ENCODE assay signal across 21 cellular contexts in the genomic region with DNA sequence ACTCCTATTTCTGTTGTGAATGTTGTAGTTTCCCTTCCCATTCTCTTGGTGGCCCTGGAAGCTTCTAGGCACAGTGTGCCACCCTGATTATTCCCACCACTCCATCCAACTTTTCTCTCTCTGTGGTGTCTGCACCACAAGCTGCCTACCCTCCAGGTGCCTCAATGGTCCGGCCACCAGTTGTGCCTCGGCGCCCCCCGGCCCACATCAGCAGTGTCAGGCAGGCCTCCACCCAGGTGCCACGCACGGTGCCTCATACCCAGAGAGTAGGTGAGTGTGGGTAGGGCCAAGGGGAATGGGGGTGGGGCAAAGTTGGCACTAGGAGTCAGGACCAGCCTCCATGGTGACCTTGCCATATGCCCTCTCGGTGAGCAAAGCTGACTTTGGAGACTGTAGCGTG. TPM values are rescaled to one million over a fixed set of nuclear protein-coding genes. Genes with fewer than 3 reads are reported as not detected.
A peak's percentile ranks its signal among the peaks of the same experiment; 100 is the strongest.
DNase-seq lines count a peak whose midpoint lies in the region; ATAC-seq, FAIRE-seq and TF ChIP-seq lines count a peak whose summit lies in the region.
"Had no signal": no experiment of that assay in that cellular context is flagged by ENCODE, and none has a peak within 500 bp of the region (broad histone marks: within the 10 kb centered on the region; RNA-seq: fewer than 3 reads in every experiment).

No MANE protein-coding gene starts in this region.

- H3K14ac ChIP-seq in IMR-90 (replicated peaks; ENCODE audit: low read depth, low read length) = no peak overlapping the region

- no peak overlapping the region for H2AK5ac ChIP-seq in IMR-90 (ENCODE audit: low read depth, low read length)

- H4K5ac ChIP-seq in IMR-90 (ENCODE audit: low read depth, low read length) = no peak overlapping the region

- intact Hi-C loops in IMR-90 (cut with micrococcal nuclease) = no loop called here

- H3K27me3 Mint-ChIP-seq in nephron progenitor cell (ENCODE audit: low read depth, poor library complexity) = no peaks in the 10 kb centered on the region
- H3K27me3 Mint-ChIP-seq: B cell; CD4-positive, CD25-positive, alpha-beta regulatory T cell had no signal

- H3K79me1 ChIP-seq in IMR-90 (ENCODE audit: low read depth in 1 of 2, low read length in 2 of 2) = no peaks in the 10 kb centered on the region

- dilution Hi-C loops in IMR-90 (cut with HindIII; ENCODE audit: low sequenced_read_pairs, unreplicated experiment) = no loop called here

- ATAC-seq in IMR-90 (ENCODE audit: low read depth) (no peak), HG02884 (IDR thresholded peaks at IDR 0.05; ENCODE audit: unreplicated experiment) (no peak)
- ATAC-seq: CD8-positive, alpha-beta T cell; GM12878; HCT116 had no signal

- H3K23ac ChIP-seq in IMR-90 (ENCODE audit: low read depth, low read length) = no peak overlapping the region

- peak overlapping the region; percentile 14 for H3K27ac Mint-ChIP-seq in nephron progenitor cell
- H3K27ac Mint-ChIP-seq: B cell; CD4-positive, CD25-positive, alpha-beta regulatory T cell; CD8-positive, alpha-beta T cell; H9 had no signal

- peaks cover 25% of the 10 kb centered on the region for H3K36me3 Mint-ChIP-seq in nephron progenitor cell (ENCODE audit: low read depth)

- DNase-seq in HTR-8/SVneo (ENCODE audit: insufficient read length, low spot score) = no peak
- DNase-seq in IMR-90 = no peak
- DNase-seq in nephron progenitor cell = no peak
- DNase-seq in Ammon's horn (ENCODE audit: low spot score) = no peak
- DNase-seq in smooth muscle cell (lab: John Stamatoyannopoulos, UW; ENCODE audit: unreplicated experiment) = no peak
- DNase-seq: CD4-positive, CD25-positive, alpha-beta regulatory T cell; CD8-positive, alpha-beta T cell; DMS 273 treated with DMSO at 0.1 percent for 48 hours; DMS79; EL; GDM1; GM23248; H9 had no signal

- CTCF ChIA-PET in IMR-90 (lab: Yijun Ruan, JAX) = no interaction called here

- peaks cover 3% of the 10 kb centered on the region; the same call in 1 of the 2 replicates for H3K9me1 ChIP-seq in IMR-90 (ENCODE audit: insufficient read depth, low read length)

- H3K9me3 ChIP-seq in IMR-90 (ENCODE audit: control insufficient read depth, insufficient read depth, low read length) = no peaks in the 10 kb centered on the region
- H3K9me3 ChIP-seq in smooth muscle cell (replicated peaks; ENCODE audit: low read depth) = no peaks in the 10 kb centered on the region
- H3K9me3 ChIP-seq: BLaER1 had no signal

- H3K4me3 Mint-ChIP-seq in nephron progenitor cell = no peak overlapping the region
- H3K4me3 Mint-ChIP-seq: B cell; CD4-positive, CD25-positive, alpha-beta regulatory T cell; CD8-positive, alpha-beta T cell; H9 had no signal

- no peak overlapping the region for H3K4me3 ChIP-seq in IMR-90 (ENCODE audit: insufficient read depth, low read depth, low read length)
- H3K4me3 ChIP-seq in smooth muscle cell = no peak overlapping the region
- H3K4me3 ChIP-seq: BLaER1, GM12878, GM23248 had no signal

- no peaks in the 10 kb centered on the region for H3K79me2 ChIP-seq in smooth muscle cell (ENCODE audit: low read depth)

- H3K27ac ChIP-seq in IMR-90 (ENCODE audit: insufficient read depth, low read length) = no peak overlapping the region
- H3K27ac ChIP-seq in smooth muscle cell (ENCODE audit: low read depth) = no peak overlapping the region
- H3K27ac ChIP-seq: BLaER1, C4-2B, GM23248 had no signal

- H3K4ac ChIP-seq in IMR-90 (ENCODE audit: low read depth, low read length) = no peak overlapping the region

- H3K4me1 ChIP-seq in IMR-90 (ENCODE audit: control insufficient read depth, insufficient read depth, low read length) (no peaks in the 10 kb centered on the region), smooth muscle cell (ENCODE audit: low read depth) (no peaks in the 10 kb centered on the region)
- H3K4me1 ChIP-seq: BLaER1 had no signal

- H4K20me1 ChIP-seq in IMR-90 (ENCODE audit: insufficient read depth, low read length) = no peaks in the 10 kb centered on the region
- no peaks in the 10 kb centered on the region for H4K20me1 ChIP-seq in smooth muscle cell (ENCODE audit: low read depth)
- H4K20me1 ChIP-seq: BLaER1 had no signal

- no TSS peak for BruUV-seq in IMR-90 (replicated peaks; lab: Mats Ljungman, UMichigan)

- no peak for TF ChIP-seq RAD21 in IMR-90 (IDR thresholded peaks at IDR 0.05; ENCODE audit: low read length)

- H4K91ac ChIP-seq in IMR-90 (ENCODE audit: insufficient read depth, low read depth, low read length) = no peak overlapping the region

- peaks cover 43% of the 10 kb centered on the region for H3K36me3 ChIP-seq in IMR-90 (ENCODE audit: control insufficient read depth, insufficient read depth, low read length)
- H3K36me3 ChIP-seq in smooth muscle cell (ENCODE audit: low read depth) = no peaks in the 10 kb centered on the region

- WGBS in IMR-90 (ENCODE audit: extremely low coverage in 2 of 2, insufficient read length in 1 of 2), 2 experiments = no CpG with 5 or more reads among the region's 8 CpGs
- WGBS in smooth muscle cell (ENCODE audit: low lambda C conversion rate) = 96% methylated on average over 8 of the region's 8 CpGs

- no peaks in the 10 kb centered on the region for H3K4me1 Mint-ChIP-seq in nephron progenitor cell
- H3K4me1 Mint-ChIP-seq: B cell, H9 had no signal

- no peak for TF ChIP-seq CTCF in IMR-90 (conservative IDR thresholded peaks at IDR 0.05; ENCODE audit: low read depth, low read length)
- no peak for TF ChIP-seq CTCF in nephron progenitor cell (IDR thresholded peaks at IDR 0.05)
- no peak for TF ChIP-seq CTCF in smooth muscle cell (IDR thresholded peaks at IDR 0.05; ENCODE audit: borderline replicate concordance, insufficient read depth, poor library complexity, severe bottlenecking)

- no peak overlapping the region for H2BK5ac ChIP-seq in IMR-90 (ENCODE audit: low read depth, low read length, poor library complexity, severe bottlenecking)

- no peak overlapping the region for H2BK120ac ChIP-seq in IMR-90 (ENCODE audit: low read depth, low read length)

- H2AK9ac ChIP-seq in IMR-90 (replicated peaks; ENCODE audit: low read depth, low read length, poor library complexity) = no peak overlapping the region

- POLR2A ChIA-PET in IMR-90 (lab: Charles Lee; ENCODE audit: unreplicated experiment) = no interaction called here

- no peak overlapping the region for H3K9ac ChIP-seq in IMR-90 (ENCODE audit: low read depth, low read length)
- H3K9ac ChIP-seq in smooth muscle cell (ENCODE audit: low read depth) = no peak overlapping the region
- H3K9ac ChIP-seq: BLaER1, GM23248 had no signal

- no peak overlapping the region for H2BK20ac ChIP-seq in IMR-90 (ENCODE audit: low read depth, low read length)

- H3K27me3 ChIP-seq in IMR-90 (ENCODE audit: control insufficient read depth, insufficient read depth, low read length) (no peaks in the 10 kb centered on the region), smooth muscle cell (ENCODE audit: low read depth) (no peaks in the 10 kb centered on the region)
- H3K27me3 ChIP-seq: BLaER1 had no signal

- no peak overlapping the region for H4K8ac ChIP-seq in IMR-90 (ENCODE audit: low read depth in 2 of 2, low read length in 2 of 2)

- H3K4me2 ChIP-seq in IMR-90 (ENCODE audit: low read depth, low read length) = no peak overlapping the region
- no peak overlapping the region for H3K4me2 ChIP-seq in smooth muscle cell
- H3K4me2 ChIP-seq: BLaER1 had no signal

- in situ Hi-C loops in IMR-90 (cut with MboI; ENCODE audit: low sequenced_read_pairs) = no loop called here

- TF ChIP-seq POLR2A in IMR-90 (IDR thresholded peaks at IDR 0.05; ENCODE audit: low read depth, low read length) = no peak

- peak; percentile 89 for FAIRE-seq in HTR-8/SVneo (lab: Jason Lieb, UNC)
- FAIRE-seq: D721Med, GM12878, GM19239 had no signal

- no peaks in the 10 kb centered on the region for H3F3A ChIP-seq in smooth muscle cell (ENCODE audit: low read depth)

- no peaks in the 10 kb centered on the region for H3K9me3 Mint-ChIP-seq in nephron progenitor cell
- H3K9me3 Mint-ChIP-seq: CD4-positive, CD25-positive, alpha-beta regulatory T cell; CD8-positive, alpha-beta T cell; H9 had no signal

- H2BK15ac ChIP-seq in IMR-90 (ENCODE audit: low read depth, low read length) = no peak overlapping the region

- H2AFZ ChIP-seq in IMR-90 (replicated peaks; ENCODE audit: low read length, poor library complexity) (peak overlapping the region; percentile 24), smooth muscle cell (ENCODE audit: low read depth) (no peak overlapping the region)
- H2AFZ ChIP-seq: GM23248 had no signal

- no peak overlapping the region for H3K18ac ChIP-seq in IMR-90 (ENCODE audit: low read depth, low read length)

- no peak overlapping the region for H3K56ac ChIP-seq in IMR-90 (ENCODE audit: extremely low read depth, insufficient read depth, low read length)

TF ChIP-seq in IMR-90, 13 proteins besides CTCF, POLR2A, EP300 and RAD21 (continues in another document):
- TF ChIP-seq CHD1 (IDR thresholded peaks at IDR 0.05; ENCODE audit: low read depth, low read length) = no peak
- TF ChIP-seq BHLHE40 (IDR thresholded peaks at IDR 0.05; ENCODE audit: low read depth, low read length) = no peak
- no peak for TF ChIP-seq FOS (IDR thresholded peaks at IDR 0.05; ENCODE audit: low read depth, low read length)
- TF ChIP-seq MAFK (IDR thresholded peaks at IDR 0.05; ENCODE audit: low read depth, low read length) = no peak
- no peak for TF ChIP-seq CEBPB (IDR thresholded peaks at IDR 0.05; ENCODE audit: low read depth, low read length)

RNA-seq across cellular contexts. Expression of gene PABPC1L, which starts 23.1 kb away (rescaled TPM):
- total RNA-seq in IMR-90 (2012; rRNA removed) (4.7 and 6.1 TPM in 2 replicates), smooth muscle cell (12.0 and 12.3 TPM in 2 replicates)
- polyA plus RNA-seq in IMR-90 (2012; rRNA removed) (76.6 and 82.4 TPM in 2 replicates), smooth muscle cell (8.8 and 8.9 TPM in 2 replicates)
- 18.1 and 18.2 TPM in 2 replicates for polyA plus RNA-seq in IMR-90 (2012; cell fraction: cytosol; rRNA removed)
- 901 and 1,315 TPM in 2 replicates for polyA plus RNA-seq in IMR-90 (2012; cell fraction: nucleus; rRNA removed; ENCODE audit: low replicate concordance)

RNA-seq across cellular contexts. Expression of gene TOMM34, which starts 27.3 kb away (rescaled TPM):
- total RNA-seq in IMR-90 (2012; rRNA removed) = 82.8 and 97.5 TPM in 2 replicates
- 98.2 and 101 TPM in 2 replicates for polyA plus RNA-seq in IMR-90 (2012; rRNA removed)
- polyA plus RNA-seq in IMR-90 (2012; cell fraction: cytosol; rRNA removed) = 52.7 and 67.7 TPM in 2 replicates
- polyA plus RNA-seq in IMR-90 (2012; cell fraction: nucleus; rRNA removed; ENCODE audit: low replicate concordance) = 29.9 and 31.3 TPM in 2 replicates
- 24.4 and 34.9 TPM in 2 replicates for total RNA-seq in smooth muscle cell
- polyA plus RNA-seq in smooth muscle cell = 27.2 and 50.0 TPM in 2 replicates

RNA-seq across cellular contexts. Expression of gene STK4, which starts 33.4 kb away (rescaled TPM):
- total RNA-seq in IMR-90 (2012; rRNA removed) (22.2 and 30.0 TPM in 2 replicates), smooth muscle cell (24.2 and 33.5 TPM in 2 replicates)
- polyA plus RNA-seq in IMR-90 (2012; rRNA removed) (8.3 and 10.2 TPM in 2 replicates), smooth muscle cell (16.8 and 24.8 TPM in 2 replicates)
- polyA plus RNA-seq in IMR-90 (2012; cell fraction: cytosol; rRNA removed) = 2.1 and 3.0 TPM in 2 replicates
- polyA plus RNA-seq in IMR-90 (2012; cell fraction: nucleus; rRNA removed; ENCODE audit: low replicate concordance) = 3.0 and 14.5 TPM in 2 replicates

RNA-seq across cellular contexts. Expression of gene YWHAB, which starts 47.4 kb away (rescaled TPM):
- total RNA-seq in IMR-90 (2012; rRNA removed) (78.0 and 120 TPM in 2 replicates), smooth muscle cell (99.6 and 99.8 TPM in 2 replicates)
- polyA plus RNA-seq in IMR-90 (2012; rRNA removed) (94.7 and 102 TPM in 2 replicates), smooth muscle cell (226 and 246 TPM in 2 replicates)
- 30.9 and 41.8 TPM in 2 replicates for polyA plus RNA-seq in IMR-90 (2012; cell fraction: cytosol; rRNA removed)
- polyA plus RNA-seq in IMR-90 (2012; cell fraction: nucleus; rRNA removed; ENCODE audit: low replicate concordance) = 13.4 and 58.2 TPM in 2 replicates
